ENCODE assay signal across 9 cellular contexts in genomic region chr1:14929547-14930223, GRCh38.
DNase-seq lines count a peak whose midpoint lies in the region; ATAC-seq, FAIRE-seq and TF ChIP-seq lines count a peak whose summit lies in the region.
"Had no signal": no experiment of that assay in that cellular context is flagged by ENCODE, and none has a peak within 500 bp of the region (broad histone marks: within the 10 kb centered on the region; RNA-seq: fewer than 3 reads in every experiment).

No MANE protein-coding gene starts in this region.

- H3K27me3 ChIP-seq in Panc1 (ENCODE audit: control insufficient read depth, insufficient read depth, low read length) (peaks cover 5% of the 10 kb centered on the region), right atrium auricular region (no peaks in the 10 kb centered on the region), small intestine (ENCODE audit: control insufficient read depth in 2 of 2, insufficient read depth in 2 of 2, low read length in 2 of 2) (peaks cover 3 to 5% of the 10 kb centered on the region in 2 donors)

- CTCF ChIA-PET in HEK293T (lab: Yijun Ruan, JAX) = interaction anchor here (1.0 kb wide), 1 partner anchor 50 kb away, joined by 3 read pairs; no protein-coding TSS in a partner anchor
- CTCF ChIA-PET in Panc1 (lab: Charles Lee) = interaction anchor here (0.6 kb wide), 1 partner anchor 97 kb away, joined by 3 read pairs; no protein-coding TSS in a partner anchor

- 29 to 61% (median 45%) methylated on average over 21 of the region's 21 CpGs for WGBS in small intestine, 3 donors

- H3K36me3 ChIP-seq in Panc1 (ENCODE audit: control insufficient read depth, insufficient read depth, low read length) = no peaks in the 10 kb centered on the region; the same call in 1 of the 2 replicates
- H3K36me3 ChIP-seq in right atrium auricular region = no peaks in the 10 kb centered on the region
- no peaks in the 10 kb centered on the region for H3K36me3 ChIP-seq in small intestine (ENCODE audit: control insufficient read depth in 2 of 2, insufficient read depth in 2 of 2, low read length in 2 of 2)

- no peak for FAIRE-seq in small intestine (lab: Jason Lieb, UNC)

- H3K27ac ChIP-seq in Panc1 (ENCODE audit: low read length) (no peak overlapping the region), right atrium auricular region (peak overlapping the region; percentile 41), small intestine (ENCODE audit: low read depth in 1 of 2, low read length in 1 of 2) (peak overlapping the region in 1 of 2 donors; percentile 21)

- BruUV-seq in Panc1 (replicated peaks; lab: Mats Ljungman, UMichigan) = no TSS peak

- intact Hi-C loops in Panc1 (cut with micrococcal nuclease; ENCODE audit: unreplicated experiment) = no loop called here

- H3K4me1 ChIP-seq in Panc1 (ENCODE audit: control insufficient read depth, insufficient read depth, low read length) (peaks cover 13% of the 10 kb centered on the region), right atrium auricular region (peaks cover 0 to 24% of the 10 kb centered on the region in 2 donors), small intestine (ENCODE audit: control insufficient read depth in 2 of 2, insufficient read depth in 1 of 2, low read depth in 1 of 2, low read length in 1 of 2) (peaks cover 0 to 7% of the 10 kb centered on the region in 2 donors)

- DNase-seq in HEK293T (ENCODE audit: extremely low spot score) (peak; percentile 62), Panc1 (ENCODE audit: low read depth, low spot score) (no peak), right atrium auricular region (ENCODE audit: low spot score) (no peak), small intestine (peak; percentile 91), iPS-NIHi7 (ENCODE audit: extremely low spot score) (no peak), NAMALWA (ENCODE audit: low spot score) (no peak)
- DNase-seq: activated effector memory CD4-positive, alpha-beta T cell treated with Interleukin-2 at 50 U/mL for 16 hours; SW 1271 had no signal

- H3K4me3 ChIP-seq in Panc1 (ENCODE audit: low read depth in 2 of 2, low read length in 2 of 2) (no peak overlapping the region), right atrium auricular region (peak overlapping the region; percentile 3 to 33), small intestine (ENCODE audit: low read depth in 1 of 2, low read length in 2 of 2) (no peak overlapping the region)

- TF ChIP-seq CTCF in Panc1 (IDR thresholded peaks at IDR 0.05) = no peak
- no peak for TF ChIP-seq CTCF in right atrium auricular region (IDR thresholded peaks at IDR 0.05)

- H3K9me3 ChIP-seq in Panc1 (ENCODE audit: control insufficient read depth, insufficient read depth, low read depth, low read length) (no peaks in the 10 kb centered on the region), right atrium auricular region (no peaks in the 10 kb centered on the region), small intestine (ENCODE audit: control insufficient read depth, low read depth) (no peaks in the 10 kb centered on the region)

- POLR2A ChIA-PET in HEK293T (lab: Yijun Ruan, JAX) (no interaction called here), Panc1 (lab: Charles Lee) (no interaction called here)

- ATAC-seq in Panc1 = peak; percentile 49
- ATAC-seq in HG02763 (IDR thresholded peaks at IDR 0.05; ENCODE audit: unreplicated experiment) = no peak

- in situ Hi-C loops in Panc1 (cut with HindIII; ENCODE audit: low pct_unique_long_range_greater_than_20kb, low sequenced_read_pairs) = no loop called here

TF ChIP-seq in HEK293T, 16 proteins besides CTCF, POLR2A, EP300 and RAD21:
- no peak for TF ChIP-seq BHLHE40 (IDR thresholded peaks at IDR 0.05; ENCODE audit: borderline replicate concordance)
- TF ChIP-seq PKNOX1 (IDR thresholded peaks at IDR 0.05) = no peak
- no peak for TF ChIP-seq FOXM1 (IDR thresholded peaks at IDR 0.05; ENCODE audit: borderline replicate concordance)
- TF ChIP-seq NFRKB (IDR thresholded peaks at IDR 0.05) = no peak
- no peak for TF ChIP-seq ZNF384 (IDR thresholded peaks at IDR 0.05)
- TF ChIP-seq HDGF (IDR thresholded peaks at IDR 0.05; ENCODE audit: borderline replicate concordance) = no peak
- no peak for TF ChIP-seq TARDBP (IDR thresholded peaks at IDR 0.05)
- TF ChIP-seq SUZ12 (IDR thresholded peaks at IDR 0.05) = no peak
- no peak for TF ChIP-seq L3MBTL2 (conservative IDR thresholded peaks at IDR 0.05)
- no peak for TF ChIP-seq FOXK2 (IDR thresholded peaks at IDR 0.05)
- TF ChIP-seq LEF1 (IDR thresholded peaks at IDR 0.05; ENCODE audit: borderline replicate concordance) = no peak
- no peak for TF ChIP-seq ELF4 (IDR thresholded peaks at IDR 0.05)
- TF ChIP-seq CTBP1 (IDR thresholded peaks at IDR 0.05; ENCODE audit: borderline replicate concordance) = no peak
- no peak for TF ChIP-seq ARNT (IDR thresholded peaks at IDR 0.05)
- no peak for TF ChIP-seq FOXA1 (IDR thresholded peaks at IDR 0.05)
- TF ChIP-seq SP1 (IDR thresholded peaks at IDR 0.05) = no peak

Comparison
In these comparisons a context has a peak if more than half of its experiments do, and no peak if none do; other contexts are left out.
1. DNase-seq: peak in HEK293T (single experiment) and small intestine (single experiment); none in Panc1 (single experiment), right atrium auricular region (single experiment), iPS-NIHi7 (single experiment) and NAMALWA (single experiment).
2. H3K4me3 ChIP-seq: peak in right atrium auricular region (2 of 2); none in Panc1 (0 of 2) and small intestine (0 of 2).